15 cellular contexts compared by ENCODE assay signal in genomic region chr10:129784286-129784685, GRCh38.
"Had no signal": no experiment of that assay in that cellular context is flagged by ENCODE, and none has a peak within 500 bp of the region (broad histone marks: within the 10 kb centered on the region; RNA-seq: fewer than 3 reads in every experiment).

No MANE protein-coding gene starts in this region.

- H3K27me3 Mint-ChIP-seq: activated CD8-positive, alpha-beta T cell treated with anti-CD3 and anti-CD28 coated beads for 36 hours; activated naive CD8-positive, alpha-beta T cell; central memory CD8-positive, alpha-beta T cell had no signal

- H3K27ac ChIP-seq: coronary artery, foreskin keratinocyte, thoracic aorta had no signal

- H3K4me1 Mint-ChIP-seq: central memory CD8-positive, alpha-beta T cell; nephron; stimulated activated effector memory CD8-positive, alpha-beta T cell treated with anti-CD3 and anti-CD28 coated beads, Interleukin-12 subunit alpha, Interleukin-12 subunit beta, amount 100 ng/mL, for 72 hours had no signal

- ATAC-seq: activated CD8-positive, alpha-beta T cell treated with anti-CD3 and anti-CD28 coated beads for 36 hours; foreskin keratinocyte; stimulated activated effector memory CD8-positive, alpha-beta T cell treated with anti-CD3 and anti-CD28 coated beads, Interleukin-12 subunit alpha, Interleukin-12 subunit beta, amount 100 ng/mL, for 72 hours had no signal

- H3K9me3 Mint-ChIP-seq: nephron had no signal

- H3K9me3 ChIP-seq: thoracic aorta had no signal

- H3K4me1 ChIP-seq: foreskin keratinocyte had no signal

- H3K4me3 ChIP-seq: coronary artery, thoracic aorta had no signal

- H3K36me3 ChIP-seq: thoracic aorta had no signal

- H3K4me3 Mint-ChIP-seq: activated CD8-positive, alpha-beta T cell treated with anti-CD3 and anti-CD28 coated beads for 36 hours; activated naive CD8-positive, alpha-beta T cell; brain; central memory CD8-positive, alpha-beta T cell; nephron; stimulated activated effector memory CD8-positive, alpha-beta T cell treated with anti-CD3 and anti-CD28 coated beads, Interleukin-12 subunit alpha, Interleukin-12 subunit beta, amount 100 ng/mL, for 72 hours; T-helper 1 cell treated with Interleukin-12 subunit alpha and Interleukin-12 subunit beta and Interleukin-4 antibody, amounts not matched to agents 30 μg/mL and 1 μg/mL, for 36 hours had no signal

- DNase-seq: activated CD4-positive, alpha-beta T cell treated with anti-CD3 and anti-CD28 coated beads for 4 hours; activated CD8-positive, alpha-beta T cell treated with anti-CD3 and anti-CD28 coated beads for 36 hours; activated effector memory CD4-positive, alpha-beta T cell treated with anti-CD3 and anti-CD28 coated beads, Interleukin-2, amount 50 U/mL, for 16 hours; activated T-cell treated with anti-CD3 and anti-CD28 coated beads, Interleukin-2, amount 50 U/mL, for 48 hours; effector CD4-positive, alpha-beta T cell; foreskin keratinocyte; mesendoderm had no signal

- H3K27me3 ChIP-seq: foreskin keratinocyte had no signal

- H3K27ac Mint-ChIP-seq: activated CD8-positive, alpha-beta T cell treated with anti-CD3 and anti-CD28 coated beads for 36 hours; activated naive CD8-positive, alpha-beta T cell; brain; nephron; stimulated activated effector memory CD8-positive, alpha-beta T cell treated with anti-CD3 and anti-CD28 coated beads, Interleukin-12 subunit alpha, Interleukin-12 subunit beta, amount 100 ng/mL, for 72 hours; T-helper 1 cell treated with Interleukin-12 subunit alpha and Interleukin-12 subunit beta and Interleukin-4 antibody, amounts not matched to agents 30 μg/mL and 1 μg/mL, for 36 hours had no signal

- H3K36me3 Mint-ChIP-seq: brain had no signal
